Comparison of ENCODE assay signal across 7 cellular contexts in genomic region chr12:77746108-77746507, GRCh38.
DNase-seq lines count a peak whose midpoint lies in the region; ATAC-seq and TF ChIP-seq lines count a peak whose summit lies in the region.

No MANE protein-coding gene starts in this region.

- H3K27me3 ChIP-seq in right atrium auricular region = no peaks in the 10 kb centered on the region

- H3K27ac Mint-ChIP-seq in T-helper 2 cell treated with Interferon-gamma antibody and Interleukin-4, amounts not matched to agents 5 μg/mL and 100 μg/mL, for 36 hours = no peak overlapping the region

- H3K4me3 Mint-ChIP-seq in T-helper 2 cell treated with Interferon-gamma antibody and Interleukin-4, amounts not matched to agents 5 μg/mL and 100 μg/mL, for 36 hours = no peak overlapping the region

- H3K36me3 ChIP-seq in right atrium auricular region = no peaks in the 10 kb centered on the region

- H3K36me3 Mint-ChIP-seq in T-helper 2 cell treated with Interferon-gamma antibody and Interleukin-4, amounts not matched to agents 5 μg/mL and 100 μg/mL, for 36 hours (ENCODE audit: low read depth) = no peaks in the 10 kb centered on the region

- DNase-seq in NCI-H526 (lab: John Stamatoyannopoulos, UW) (peak; percentile 85 to 87), myocyte (ENCODE audit: low read depth) (peak; percentile 93), right atrium auricular region (ENCODE audit: low spot score) (no peak)
- no peak for DNase-seq in T-helper 2 cell treated with Interferon-gamma antibody and Interleukin-4, amounts not matched to agents 5 μg/mL and 100 μg/mL, for 36 hours (ENCODE audit: low spot score)
- DNase-seq in stimulated activated CD4-positive, alpha-beta T cell treated with anti-CD3 and anti-CD28 coated beads, Interleukin-2, amount 100 ng/mL, for 48 hours = no peak

- H3K27ac ChIP-seq in right atrium auricular region = no peak overlapping the region

- no peaks in the 10 kb centered on the region for H3K4me1 ChIP-seq in right atrium auricular region

- H3K27me3 Mint-ChIP-seq in T-helper 2 cell treated with Interferon-gamma antibody and Interleukin-4, amounts not matched to agents 5 μg/mL and 100 μg/mL, for 36 hours (ENCODE audit: low read depth) = no peaks in the 10 kb centered on the region

- no peak overlapping the region for H3K4me3 ChIP-seq in right atrium auricular region

- no peaks in the 10 kb centered on the region for H3K9me3 ChIP-seq in right atrium auricular region

- ATAC-seq in GM19351 (IDR thresholded peaks at IDR 0.05; ENCODE audit: unreplicated experiment) = peak; percentile 100
- peak; percentile 100 for ATAC-seq in HG03139 (IDR thresholded peaks at IDR 0.05; ENCODE audit: unreplicated experiment)

- TF ChIP-seq CTCF in right atrium auricular region (IDR thresholded peaks at IDR 0.05) = no peak

- H3K4me1 Mint-ChIP-seq in T-helper 2 cell treated with Interferon-gamma antibody and Interleukin-4, amounts not matched to agents 5 μg/mL and 100 μg/mL, for 36 hours (ENCODE audit: low read depth) = no peaks in the 10 kb centered on the region

- H3K9me3 Mint-ChIP-seq in T-helper 2 cell treated with Interferon-gamma antibody and Interleukin-4, amounts not matched to agents 5 μg/mL and 100 μg/mL, for 36 hours = peaks cover 4% of the 10 kb centered on the region

Comparison
In these comparisons a context has a peak if more than half of its experiments do, and no peak if none do; other contexts are left out.
1. DNase-seq: peak in NCI-H526 (2 of 2) and myocyte (single experiment); none in right atrium auricular region (single experiment), T-helper 2 cell treated with Interferon-gamma antibody and Interleukin-4, amounts not matched to agents 5 μg/mL and 100 μg/mL, for 36 hours (single experiment) and stimulated activated CD4-positive, alpha-beta T cell treated with anti-CD3 and anti-CD28 coated beads, Interleukin-2, amount 100 ng/mL, for 48 hours (0 of 2).